Comparison of ENCODE assay signal across 10 cellular contexts in the genomic region with DNA sequence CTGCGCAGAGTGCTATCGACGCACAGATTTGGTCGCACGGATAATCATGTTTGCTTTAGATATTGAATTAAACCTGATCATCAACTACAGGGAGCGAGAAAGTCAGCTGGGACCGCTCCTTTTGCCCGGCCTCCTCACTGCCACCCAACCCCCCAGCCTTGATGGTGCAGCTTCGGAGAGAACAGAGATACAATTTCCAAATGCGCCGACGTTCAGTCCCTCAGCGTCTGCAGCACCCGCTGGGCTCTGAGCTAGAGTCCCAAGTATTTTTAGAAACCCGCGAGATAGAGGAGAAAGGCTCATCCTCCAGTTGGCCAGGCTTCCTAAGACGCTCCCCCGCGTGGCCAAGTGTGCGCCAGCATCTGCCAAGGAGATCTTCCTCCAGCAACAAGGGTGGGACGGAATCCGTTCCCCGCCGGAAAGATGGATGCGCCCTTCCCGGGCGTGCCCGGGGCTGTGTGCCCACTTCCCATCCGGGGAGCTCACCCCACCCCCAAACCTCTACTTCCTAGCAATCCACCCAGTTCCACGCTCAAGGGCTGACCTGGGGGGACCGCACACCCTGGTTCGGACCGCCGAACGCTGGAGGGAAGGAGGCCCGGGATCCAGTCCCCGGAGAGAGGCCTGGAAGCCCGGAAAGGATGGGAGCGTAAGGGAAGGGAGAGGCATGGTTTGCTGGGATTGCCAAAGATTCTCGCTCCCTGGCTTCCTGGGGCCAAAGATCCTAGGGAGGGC. TPM values are rescaled to one million over a fixed set of nuclear protein-coding genes. Genes with fewer than 3 reads are reported as not detected.
DNase-seq lines count a peak whose midpoint lies in the region; ATAC-seq and TF ChIP-seq lines count a peak whose summit lies in the region.
"Had no signal": no experiment of that assay in that cellular context is flagged by ENCODE, and none has a peak within 500 bp of the region (broad histone marks: within the 10 kb centered on the region; RNA-seq: fewer than 3 reads in every experiment).

No MANE protein-coding gene starts in this region.

- H3K4me1 Mint-ChIP-seq in GM23338: peaks cover 51% of the 10 kb centered on the region
- H3K4me1 Mint-ChIP-seq in brain: peaks cover 38% of the 10 kb centered on the region
- peaks cover 16% of the 10 kb centered on the region for H3K4me1 Mint-ChIP-seq in mesothelial cell of epicardium

- DNase-seq in AG04449 (ENCODE audit: low read depth, low spot score): no peak
- DNase-seq in GM23338 (ENCODE audit: low spot score): peak; percentile 75
- no peak for DNase-seq in mesothelial cell of epicardium (ENCODE audit: low spot score in 2 of 2, unreplicated experiment in 2 of 2)
- DNase-seq in AML-193 (lab: John Stamatoyannopoulos, UW): no peak
- no peak for DNase-seq in PC-3

- H3K36me3 Mint-ChIP-seq in GM23338 (ENCODE audit: low read depth): peaks cover 3% of the 10 kb centered on the region; the same call in 1 of the 3 replicates
- no peaks in the 10 kb centered on the region for H3K36me3 Mint-ChIP-seq in brain
- H3K36me3 Mint-ChIP-seq in mesothelial cell of epicardium: no peaks in the 10 kb centered on the region

- H3K4me3 ChIP-seq in AG04449 (ENCODE audit: low read depth, low read length) (peak overlapping the region; percentile 36), GM23338 (peak overlapping the region; percentile 56), PC-3 (ENCODE audit: low read length) (no peak overlapping the region)
- H3K4me3 ChIP-seq: lung had no signal

- H3K36me3 ChIP-seq in GM23338 (ENCODE audit: insufficient read depth) (no peaks in the 10 kb centered on the region), PC-3 (ENCODE audit: low read depth, low read length) (no peaks in the 10 kb centered on the region)

- H3K4me3 Mint-ChIP-seq in GM23338 (peak overlapping the region; percentile 65), brain (peak overlapping the region; percentile 46 to 82 (median 78)), mesothelial cell of epicardium (peak overlapping the region; percentile 55)

- no peak overlapping the region for H3K9ac ChIP-seq in PC-3 (ENCODE audit: low read length)

- TF ChIP-seq CTCF in AG04449 (IDR thresholded peaks at IDR 0.05; ENCODE audit: insufficient read depth, low read length, missing control alignments) (no peak), GM23338 (conservative IDR thresholded peaks at IDR 0.05; ENCODE audit: low read depth in 2 of 2) (peak in 1 of 2 experiments; percentile 14; a peak in 1 of 4 replicates), brain (conservative IDR thresholded peaks at IDR 0.05) (no peak), mesothelial cell of epicardium (IDR thresholded peaks at IDR 0.05; ENCODE audit: unreplicated experiment) (no peak), PC-3 (conservative IDR thresholded peaks at IDR 0.05; ENCODE audit: low read depth, low read length) (no peak)

- H4K20me1 ChIP-seq in GM23338 (replicated peaks; ENCODE audit: insufficient read depth) (peaks cover 13% of the 10 kb centered on the region), PC-3 (ENCODE audit: low read length) (no peaks in the 10 kb centered on the region)

- CTCF ChIA-PET in AG04449 (lab: Yijun Ruan, JAX) (interaction anchor here (0.8 to 19.9 kb wide), 8 partner anchors 8 to 673 kb away, joined by 3 to 374 read pairs (median 4); no protein-coding TSS in a partner anchor), PC-3 (lab: Charles Lee) (no interaction called here)

- no peak for ATAC-seq in GM23338
- ATAC-seq in GM21786 (IDR thresholded peaks at IDR 0.05; ENCODE audit: unreplicated experiment): no peak
- no peak for ATAC-seq in GM18517 (IDR thresholded peaks at IDR 0.05; ENCODE audit: unreplicated experiment)
- ATAC-seq in PC-3: no peak

- peaks cover 88% of the 10 kb centered on the region for H3K27me3 Mint-ChIP-seq in GM23338 (ENCODE audit: insufficient read depth, low read depth, poor library complexity)
- H3K27me3 Mint-ChIP-seq in brain: peaks cover 94% of the 10 kb centered on the region
- peaks cover 92% of the 10 kb centered on the region for H3K27me3 Mint-ChIP-seq in mesothelial cell of epicardium (ENCODE audit: low read depth)

- H3K27ac Mint-ChIP-seq in GM23338: no peak overlapping the region
- no peak overlapping the region for H3K27ac Mint-ChIP-seq in brain
- no peak overlapping the region for H3K27ac Mint-ChIP-seq in mesothelial cell of epicardium

- H3F3A ChIP-seq in GM23338 (replicated peaks; ENCODE audit: low read depth) (peaks cover 28% of the 10 kb centered on the region), PC-3 (ENCODE audit: low read length, unreplicated experiment) (no peaks in the 10 kb centered on the region)

- H2AFZ ChIP-seq in GM23338 (no peak overlapping the region), PC-3 (ENCODE audit: low read length) (no peak overlapping the region)

- H3K9me3 ChIP-seq in PC-3 (ENCODE audit: low read length): no peaks in the 10 kb centered on the region

- H3K4me1 ChIP-seq in GM23338 (ENCODE audit: insufficient read depth) (peaks cover 57% of the 10 kb centered on the region), PC-3 (ENCODE audit: insufficient read depth, low read length) (peaks cover 16% of the 10 kb centered on the region)

- intact Hi-C loops in PC-3 (cut with micrococcal nuclease): loop anchor here (5.0 kb wide), 2 partner anchors 382 to 457 kb away; a partner anchor contains a TSS

- H3K27ac ChIP-seq in GM23338 (ENCODE audit: low read depth) (no peak overlapping the region), PC-3 (ENCODE audit: low read length) (no peak overlapping the region)

- no peaks in the 10 kb centered on the region for H3K9me2 ChIP-seq in GM23338 (ENCODE audit: insufficient read depth)
- H3K9me2 ChIP-seq in PC-3 (replicated peaks; ENCODE audit: low read length): no peaks in the 10 kb centered on the region

- H3K9me3 Mint-ChIP-seq in GM23338 (peaks cover 2% of the 10 kb centered on the region), brain (no peaks in the 10 kb centered on the region), mesothelial cell of epicardium (no peaks in the 10 kb centered on the region)

- no TSS peak for BruUV-seq in PC-3 (replicated peaks; lab: Mats Ljungman, UMichigan)

- H3K27me3 ChIP-seq in GM23338 (ENCODE audit: insufficient read depth) (peaks cover 95% of the 10 kb centered on the region), PC-3 (ENCODE audit: low read length) (peaks cover 73% of the 10 kb centered on the region)

- POLR2A ChIA-PET in AG04449 (lab: Yijun Ruan, JAX): no interaction called here
- POLR2A ChIA-PET in PC-3 (lab: Charles Lee; ENCODE audit: unreplicated experiment): no interaction called here

- H3K79me2 ChIP-seq in GM23338 (replicated peaks; ENCODE audit: insufficient read depth) (no peaks in the 10 kb centered on the region), PC-3 (ENCODE audit: low read length) (no peaks in the 10 kb centered on the region)

- H3K4me2 ChIP-seq in GM23338 (peak overlapping the region; percentile 81), PC-3 (ENCODE audit: low read length) (no peak overlapping the region)

TF ChIP-seq in GM23338, 12 proteins besides CTCF, POLR2A, EP300 and RAD21:
- TF ChIP-seq NANOG (IDR thresholded peaks at IDR 0.05; ENCODE audit: borderline replicate concordance) (no peak), EZH2 (IDR thresholded peaks at IDR 0.05; ENCODE audit: low read depth, unreplicated experiment) (peak; percentile 91)
TF ChIP-seq in GM23338: peak in this region for 1.

RNA-seq across cellular contexts. Expression of a gene that starts 4.1 kb away (rescaled TPM):
- not detected in 2 replicates for total RNA-seq in GM23338 (2014; rRNA removed; shearing (Covaris generic))
- polyA plus RNA-seq in GM23338 (2016; fragmentation: Nextera tagmentation; extraction: Ambion mirVana) (not detected in 2 replicates), brain (ENCODE audit: insufficient read depth, low read depth, low replicate concordance) (6.9 TPM)
- total RNA-seq in mesothelial cell of epicardium (not detected in 3 replicates), PC-3 (2014; rRNA removed) (not detected in 2 replicates)
- total RNA-seq: lung, SK-MEL-5 had no signal
- polyA plus RNA-seq: lung had no signal
